In genomic region chr20:62434098-62434497, GRCh38 we compare ENCODE assay signal across 16 cellular contexts. TPM values are rescaled to one million over a fixed set of nuclear protein-coding genes. Genes with fewer than 3 reads are reported as not detected.
DNase-seq lines count a peak whose midpoint lies in the region; ATAC-seq and TF ChIP-seq lines count a peak whose summit lies in the region.
"Had no signal": no experiment of that assay in that cellular context is flagged by ENCODE, and none has a peak within 500 bp of the region (broad histone marks: within the 10 kb centered on the region; RNA-seq: fewer than 3 reads in every experiment).

No MANE protein-coding gene starts in this region.

- peaks cover 19% of the 10 kb centered on the region for H3K4me1 Mint-ChIP-seq in nephron

- H3K27me3 ChIP-seq in left ventricle myocardium inferior (ENCODE audit: low read depth) (peaks cover 42% of the 10 kb centered on the region), BE2C (no peaks in the 10 kb centered on the region)

- H3K4me3 ChIP-seq in left ventricle myocardium inferior (no peak overlapping the region), BE2C (ENCODE audit: low read depth, low read length) (no peak overlapping the region)
- H3K4me3 ChIP-seq: BLaER1, PC-9, SK-N-MC had no signal

- no peak overlapping the region for H3K27ac ChIP-seq in left ventricle myocardium inferior (replicated peaks)
- H3K27ac ChIP-seq: 22Rv1, BLaER1, PC-9, SK-N-MC had no signal

- H3K4me1 ChIP-seq in left ventricle myocardium inferior (peaks cover 21% of the 10 kb centered on the region), BE2C (no peaks in the 10 kb centered on the region)
- H3K4me1 ChIP-seq: BLaER1 had no signal

- intact Hi-C loops in Right ventricle myocardium inferior (cut with DNase I) = no loop called here
- intact Hi-C loops in cardiac septum (cut with DNase I) = no loop called here
- intact Hi-C loops in left ventricle myocardium inferior (cut with micrococcal nuclease) = no loop called here

- H3K27me3 Mint-ChIP-seq in nephron (ENCODE audit: low read depth) = peaks cover 60% of the 10 kb centered on the region

- peak; percentile 40 for ATAC-seq in Right ventricle myocardium inferior

- TF ChIP-seq CTCF in left ventricle myocardium inferior (IDR thresholded peaks at IDR 0.05; ENCODE audit: borderline replicate concordance) (no peak), nephron (IDR thresholded peaks at IDR 0.05; ENCODE audit: unreplicated experiment in 3 of 3) (no peak), BE2C (IDR thresholded peaks at IDR 0.05; ENCODE audit: low read depth, low read length) (no peak)

- H3K36me3 Mint-ChIP-seq in nephron (ENCODE audit: low read depth) = no peaks in the 10 kb centered on the region

- H3K9me3 Mint-ChIP-seq in nephron = peaks cover 3% of the 10 kb centered on the region

- H3K9me3 ChIP-seq in left ventricle myocardium inferior (replicated peaks) (no peaks in the 10 kb centered on the region), BE2C (no peaks in the 10 kb centered on the region)
- H3K9me3 ChIP-seq: BLaER1 had no signal

- H3K36me3 ChIP-seq in left ventricle myocardium inferior (no peaks in the 10 kb centered on the region), BE2C (no peaks in the 10 kb centered on the region)
- H3K36me3 ChIP-seq: BLaER1 had no signal

- H3K27ac Mint-ChIP-seq in nephron = peak overlapping the region; percentile 32 to 80 (median 44)

- peak overlapping the region in 2 of 3 experiments; percentile 2 to 46 for H3K4me3 Mint-ChIP-seq in nephron

- DNase-seq in Right ventricle myocardium inferior (ENCODE audit: missing footprints) = no peak
- DNase-seq in cardiac septum (ENCODE audit: low spot score) = no peak
- DNase-seq in left ventricle myocardium inferior = peak; percentile 36
- DNase-seq in BE2C = no peak
- no peak for DNase-seq in NOMO-1 treated with DMSO at 0.1 percent for 48 hours (lab: John Stamatoyannopoulos, UW; ENCODE audit: unreplicated experiment)
- DNase-seq in islet precursor cell = no peak
- no peak for DNase-seq in OCI-M1 (lab: John Stamatoyannopoulos, UW)
- DNase-seq: H7, KG1, NCI-H1092, PC-9 had no signal

RNA-seq across cellular contexts. Expression of gene RBBP8NL, which starts 6.8 kb away (rescaled TPM):
- total RNA-seq in Right ventricle myocardium inferior (not detected), cardiac septum (not detected), left ventricle myocardium inferior (not detected)
- not detected for polyA plus RNA-seq in BE2C (2012; ENCODE audit: insufficient read depth, insufficient read length, low read depth)
- total RNA-seq: H7, M059J had no signal

RNA-seq across cellular contexts. Expression of gene CABLES2, which starts 27.0 kb away (rescaled TPM):
- 18.1 TPM for total RNA-seq in Right ventricle myocardium inferior
- 10.7 TPM for total RNA-seq in cardiac septum
- total RNA-seq in left ventricle myocardium inferior = 12.0 TPM
- polyA plus RNA-seq in BE2C (2012; ENCODE audit: insufficient read depth, insufficient read length, low read depth) = 2.7 TPM

RNA-seq across cellular contexts. Expression of gene GATA5, which starts 41.7 kb away (rescaled TPM):
- total RNA-seq in Right ventricle myocardium inferior (1.7 TPM), cardiac septum (1.0 TPM), left ventricle myocardium inferior (0.69 TPM)
- polyA plus RNA-seq in BE2C (2012; ENCODE audit: insufficient read depth, insufficient read length, low read depth) = 0.34 TPM
- total RNA-seq: M059J had no signal

RNA-seq across cellular contexts. Expression of gene RPS21, which starts 47.2 kb away (rescaled TPM):
- 782 TPM for total RNA-seq in Right ventricle myocardium inferior
- 466 TPM for total RNA-seq in cardiac septum
- 661 TPM for total RNA-seq in left ventricle myocardium inferior
- 4,851 TPM for polyA plus RNA-seq in BE2C (2012; ENCODE audit: insufficient read depth, insufficient read length, low read depth)
